23 cellular contexts compared by ENCODE assay signal in genomic region chr9:132451276-132451675, GRCh38. TPM values are rescaled to one million over a fixed set of nuclear protein-coding genes. Genes with fewer than 3 reads are reported as not detected.
DNase-seq lines count a peak whose midpoint lies in the region; ATAC-seq lines count a peak whose summit lies in the region.
"Had no signal": no experiment of that assay in that cellular context is flagged by ENCODE, and none has a peak within 500 bp of the region (broad histone marks: within the 10 kb centered on the region; RNA-seq: fewer than 3 reads in every experiment).

No MANE protein-coding gene starts in this region.

- H3K36me3 Mint-ChIP-seq in activated CD8-positive, alpha-beta memory T cell treated with anti-CD3 and anti-CD28 coated beads, Interleukin-2, amount 10 ng/mL, durations not matched to agents 7 days and 5 days, result no peaks in the 10 kb centered on the region
- H3K36me3 Mint-ChIP-seq: stimulated activated naive B cell treated with anti-CD40 and anti-IgM and Interleukin-4, amounts not matched to agents 10 μg/mL and 1 μg/mL and 100 μg/mL, for 72 hours; type B pancreatic cell had no signal

- peak; percentile 97 for ATAC-seq in activated CD8-positive, alpha-beta memory T cell treated with anti-CD3 and anti-CD28 coated beads, Interleukin-2, amount 10 ng/mL, durations not matched to agents 7 days and 5 days
- ATAC-seq in GM18867 (IDR thresholded peaks at IDR 0.05; ENCODE audit: unreplicated experiment) (peak; percentile 47), HG03460 (IDR thresholded peaks at IDR 0.05; ENCODE audit: unreplicated experiment) (no peak)
- ATAC-seq: left ventricle myocardium superior, mucosa of descending colon had no signal

- DNase-seq in activated CD8-positive, alpha-beta memory T cell treated with anti-CD3 and anti-CD28 coated beads, Interleukin-2, amount 10 ng/mL, durations not matched to agents 7 days and 5 days, result peak; percentile 89
- no peak for DNase-seq in activated CD8-positive, alpha-beta memory T cell treated with anti-CD3 and anti-CD28 coated beads, Interleukin-2, amount 50 U/mL, for 4 hours
- DNase-seq in central memory CD4-positive, alpha-beta T cell, result peak; percentile 5
- peak; percentile 3 to 13 for DNase-seq in stimulated activated CD8-positive, alpha-beta memory T cell treated with anti-CD3 and anti-CD28 coated beads, Interleukin-4, amount 100 ng/mL, for 4 hours (ENCODE audit: low read depth in 2 of 2, low spot score in 1 of 2)
- no peak for DNase-seq in NCI-H1436 treated with DMSO at 0.1 percent for 48 hours (lab: John Stamatoyannopoulos, UW)
- no peak for DNase-seq in NCI-H446 treated with DMSO at 0.1 percent for 48 hours (lab: John Stamatoyannopoulos, UW)
- DNase-seq: ACHN; activated B cell treated with CpG ODN at 0.5 μM for 24 hours; activated effector memory CD4-positive, alpha-beta T cell treated with Interleukin-2 at 50 U/mL for 16 hours; glutamatergic neuron; left ventricle myocardium superior; NCI-H1436; NCI-H2171; PC-9; retina; stimulated activated naive B cell treated with anti-CD40 and anti-IgM and Interleukin-4, amounts not matched to agents 10 μg/mL and 1 μg/mL and 100 μg/mL, for 72 hours had no signal

- no peaks in the 10 kb centered on the region for H3K9me3 Mint-ChIP-seq in activated CD8-positive, alpha-beta memory T cell treated with anti-CD3 and anti-CD28 coated beads, Interleukin-2, amount 10 ng/mL, durations not matched to agents 7 days and 5 days (ENCODE audit: low read depth)
- H3K9me3 Mint-ChIP-seq: activated B cell treated with CpG ODN at 0.5 μM for 24 hours; stimulated activated naive B cell treated with anti-CD40 and anti-IgM and Interleukin-4, amounts not matched to agents 10 μg/mL and 1 μg/mL and 100 μg/mL, for 72 hours; type B pancreatic cell had no signal

- H3K4me3 Mint-ChIP-seq in activated CD8-positive, alpha-beta memory T cell treated with anti-CD3 and anti-CD28 coated beads, Interleukin-2, amount 10 ng/mL, durations not matched to agents 7 days and 5 days, result no peak overlapping the region
- H3K4me3 Mint-ChIP-seq: activated B cell treated with CpG ODN at 0.5 μM for 24 hours; stimulated activated naive B cell treated with anti-CD40 and anti-IgM and Interleukin-4, amounts not matched to agents 10 μg/mL and 1 μg/mL and 100 μg/mL, for 72 hours; type B pancreatic cell had no signal

- CTCF ChIA-PET in activated CD8-positive, alpha-beta memory T cell treated with anti-CD3 and anti-CD28 coated beads, Interleukin-2, amount 10 ng/mL, durations not matched to agents 7 days and 5 days (lab: Charles Lee), result interaction anchor here (1.0 to 1.3 kb wide), 2 partner anchors 39 to 41 kb away, joined by 3 to 4 read pairs; partner anchors contain the start of gene CFAP77

- peaks cover 33% of the 10 kb centered on the region for H3K4me1 Mint-ChIP-seq in activated CD8-positive, alpha-beta memory T cell treated with anti-CD3 and anti-CD28 coated beads, Interleukin-2, amount 10 ng/mL, durations not matched to agents 7 days and 5 days
- H3K4me1 Mint-ChIP-seq: activated B cell treated with CpG ODN at 0.5 μM for 24 hours; stimulated activated naive B cell treated with anti-CD40 and anti-IgM and Interleukin-4, amounts not matched to agents 10 μg/mL and 1 μg/mL and 100 μg/mL, for 72 hours had no signal

- H3K27me3 Mint-ChIP-seq in activated CD8-positive, alpha-beta memory T cell treated with anti-CD3 and anti-CD28 coated beads, Interleukin-2, amount 10 ng/mL, durations not matched to agents 7 days and 5 days, result peaks cover 82% of the 10 kb centered on the region

- H3K27ac Mint-ChIP-seq in activated CD8-positive, alpha-beta memory T cell treated with anti-CD3 and anti-CD28 coated beads, Interleukin-2, amount 10 ng/mL, durations not matched to agents 7 days and 5 days, result peak overlapping the region; percentile 10
- H3K27ac Mint-ChIP-seq: activated B cell treated with CpG ODN at 0.5 μM for 24 hours; stimulated activated naive B cell treated with anti-CD40 and anti-IgM and Interleukin-4, amounts not matched to agents 10 μg/mL and 1 μg/mL and 100 μg/mL, for 72 hours; type B pancreatic cell had no signal

RNA-seq across cellular contexts. Expression of gene CFAP77, which starts 41.3 kb away (rescaled TPM):
- not detected for total RNA-seq in activated CD8-positive, alpha-beta memory T cell treated with anti-CD3 and anti-CD28 coated beads, Interleukin-2, amount 10 ng/mL, durations not matched to agents 7 days and 5 days
- total RNA-seq: activated B cell treated with CpG ODN at 0.5 μM for 24 hours, ascending aorta, H4, M059J, mucosa of descending colon, PC-9 had no signal

RNA-seq across cellular contexts. Expression of gene TTF1, which starts 44.6 kb away (rescaled TPM):
- total RNA-seq in activated CD8-positive, alpha-beta memory T cell treated with anti-CD3 and anti-CD28 coated beads, Interleukin-2, amount 10 ng/mL, durations not matched to agents 7 days and 5 days, result 10 to 100 TPM; 29.7 to 30.0 TPM

Comparison
In these comparisons a context has a peak if more than half of its experiments do, and no peak if none do; other contexts are left out.
1. DNase-seq: peak in activated CD8-positive, alpha-beta memory T cell treated with anti-CD3 and anti-CD28 coated beads, Interleukin-2, amount 10 ng/mL, durations not matched to agents 7 days and 5 days (single experiment), central memory CD4-positive, alpha-beta T cell (single experiment) and stimulated activated CD8-positive, alpha-beta memory T cell treated with anti-CD3 and anti-CD28 coated beads, Interleukin-4, amount 100 ng/mL, for 4 hours (2 of 2); none in activated CD8-positive, alpha-beta memory T cell treated with anti-CD3 and anti-CD28 coated beads, Interleukin-2, amount 50 U/mL, for 4 hours (single experiment), NCI-H1436 treated with DMSO at 0.1 percent for 48 hours (single experiment) and NCI-H446 treated with DMSO at 0.1 percent for 48 hours (single experiment).